In genomic region chr15:42920281-42921048, GRCh38 we compare ENCODE assay signal across 1 cellular context.
TF ChIP-seq lines count a peak whose summit lies in the region.

Gene TTBK2 (minus strand): TSS chr15:42920778. CDS start chr15:42878617, 42,161 bp downstream.

TF ChIP-seq in K562, 482 proteins besides CTCF, POLR2A, EP300 and RAD21 (continued from another document and continues in another):
- TF ChIP-seq SIN3A (IDR thresholded peaks at IDR 0.05; ENCODE audit: borderline replicate concordance in 2 of 2, control insufficient read depth in 1 of 2, low read depth in 2 of 2, low read length in 2 of 2) (no peak; a peak in 1 of 4 replicates), CGGBP1 (CRISPR knock-in tag; IDR thresholded peaks at IDR 0.05) (peak; percentile 54; the same call in 1 of the 2 replicates), ELK3 (CRISPR knock-in tag; IDR thresholded peaks at IDR 0.05) (no peak), ZBTB17 (CRISPR knock-in tag; IDR thresholded peaks at IDR 0.05) (no peak), MCM5 (IDR thresholded peaks at IDR 0.05; ENCODE audit: low read depth) (no peak), ZNF384 (IDR thresholded peaks at IDR 0.05; ENCODE audit: low read depth, low read length) (no peak), POLR3G (IDR thresholded peaks at IDR 0.05; ENCODE audit: extremely low read depth, insufficient read length, insufficient replicate concordance) (no peak), SRSF9 (IDR thresholded peaks at IDR 0.05; ENCODE audit: borderline replicate concordance, low read depth, low read length) (no peak), NCOA1 (IDR thresholded peaks at IDR 0.05; ENCODE audit: low read depth) (no peak), ZNF175 (CRISPR knock-in tag; IDR thresholded peaks at IDR 0.05; ENCODE audit: low read depth) (no peak), SMAD1 (IDR thresholded peaks at IDR 0.05; ENCODE audit: low read depth, low read length, partially characterized antibody) (no peak), CAMTA2 (CRISPR knock-in tag; conservative IDR thresholded peaks at IDR 0.05) (no peak), CREBBP (IDR thresholded peaks at IDR 0.05; ENCODE audit: low read depth, low read length) (no peak), ZNF121 (CRISPR knock-in tag; conservative IDR thresholded peaks at IDR 0.05) (no peak), CREB3L1 (IDR thresholded peaks at IDR 0.05; ENCODE audit: borderline replicate concordance, low read depth) (0 out of 2 replicates have a peak, but pooled peaks have one; percentile 48), PTTG1 (tag; IDR thresholded peaks at IDR 0.05; ENCODE audit: low read depth) (no peak), ZBTB7A (IDR thresholded peaks at IDR 0.05; ENCODE audit: borderline replicate concordance, control insufficient read depth, low read depth, low read length) (peak; percentile 69; the same call in 1 of the 2 replicates), KLF10 (CRISPR knock-in tag; IDR thresholded peaks at IDR 0.05) (no peak), U2AF2 (optimal IDR thresholded peaks at IDR 0.05; ENCODE audit: low read depth, low read length) (no peak), MTA1 (IDR thresholded peaks at IDR 0.05; ENCODE audit: borderline replicate concordance) (no peak), HNRNPH1 (optimal IDR thresholded peaks at IDR 0.05; ENCODE audit: low read depth, low read length) (no peak), MEIS2 (IDR thresholded peaks at IDR 0.05; ENCODE audit: partially characterized antibody) (peak; percentile 81), HEY1 (CRISPR knock-in tag; IDR thresholded peaks at IDR 0.05; ENCODE audit: borderline replicate concordance) (no peak), E2F4 (CRISPR knock-in tag; IDR thresholded peaks at IDR 0.05; ENCODE audit: low read depth) (no peak), EP400 (IDR thresholded peaks at IDR 0.05) (peak; percentile 35; the same call in 1 of the 2 replicates), YY1 (IDR thresholded peaks at IDR 0.05; ENCODE audit: borderline replicate concordance in 1 of 3, control insufficient read depth in 1 of 3, extremely low read depth in 1 of 3, insufficient read depth in 3 of 3, insufficient read length in 1 of 3, insufficient replicate concordance in 2 of 3, low read depth in 1 of 3, low read length in 2 of 3) (peak in 1 of 3 experiments; percentile 46), GTF2F1 (IDR thresholded peaks at IDR 0.05; ENCODE audit: low read depth, low read length) (no peak), CHD7 (IDR thresholded peaks at IDR 0.05; ENCODE audit: low read depth, low read length) (no peak)
- TF ChIP-seq, protein P1, sequence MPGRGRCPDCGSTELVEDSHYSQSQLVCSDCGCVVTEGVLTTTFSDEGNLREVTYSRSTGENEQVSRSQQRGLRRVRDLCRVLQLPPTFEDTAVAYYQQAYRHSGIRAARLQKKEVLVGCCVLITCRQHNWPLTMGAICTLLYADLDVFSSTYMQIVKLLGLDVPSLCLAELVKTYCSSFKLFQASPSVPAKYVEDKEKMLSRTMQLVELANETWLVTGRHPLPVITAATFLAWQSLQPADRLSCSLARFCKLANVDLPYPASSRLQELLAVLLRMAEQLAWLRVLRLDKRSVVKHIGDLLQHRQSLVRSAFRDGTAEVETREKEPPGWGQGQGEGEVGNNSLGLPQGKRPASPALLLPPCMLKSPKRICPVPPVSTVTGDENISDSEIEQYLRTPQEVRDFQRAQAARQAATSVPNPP (IDR thresholded peaks at IDR 0.05; ENCODE audit: borderline replicate concordance, insufficient read depth, insufficient read length) = no peak
- TF ChIP-seq, protein P2, sequence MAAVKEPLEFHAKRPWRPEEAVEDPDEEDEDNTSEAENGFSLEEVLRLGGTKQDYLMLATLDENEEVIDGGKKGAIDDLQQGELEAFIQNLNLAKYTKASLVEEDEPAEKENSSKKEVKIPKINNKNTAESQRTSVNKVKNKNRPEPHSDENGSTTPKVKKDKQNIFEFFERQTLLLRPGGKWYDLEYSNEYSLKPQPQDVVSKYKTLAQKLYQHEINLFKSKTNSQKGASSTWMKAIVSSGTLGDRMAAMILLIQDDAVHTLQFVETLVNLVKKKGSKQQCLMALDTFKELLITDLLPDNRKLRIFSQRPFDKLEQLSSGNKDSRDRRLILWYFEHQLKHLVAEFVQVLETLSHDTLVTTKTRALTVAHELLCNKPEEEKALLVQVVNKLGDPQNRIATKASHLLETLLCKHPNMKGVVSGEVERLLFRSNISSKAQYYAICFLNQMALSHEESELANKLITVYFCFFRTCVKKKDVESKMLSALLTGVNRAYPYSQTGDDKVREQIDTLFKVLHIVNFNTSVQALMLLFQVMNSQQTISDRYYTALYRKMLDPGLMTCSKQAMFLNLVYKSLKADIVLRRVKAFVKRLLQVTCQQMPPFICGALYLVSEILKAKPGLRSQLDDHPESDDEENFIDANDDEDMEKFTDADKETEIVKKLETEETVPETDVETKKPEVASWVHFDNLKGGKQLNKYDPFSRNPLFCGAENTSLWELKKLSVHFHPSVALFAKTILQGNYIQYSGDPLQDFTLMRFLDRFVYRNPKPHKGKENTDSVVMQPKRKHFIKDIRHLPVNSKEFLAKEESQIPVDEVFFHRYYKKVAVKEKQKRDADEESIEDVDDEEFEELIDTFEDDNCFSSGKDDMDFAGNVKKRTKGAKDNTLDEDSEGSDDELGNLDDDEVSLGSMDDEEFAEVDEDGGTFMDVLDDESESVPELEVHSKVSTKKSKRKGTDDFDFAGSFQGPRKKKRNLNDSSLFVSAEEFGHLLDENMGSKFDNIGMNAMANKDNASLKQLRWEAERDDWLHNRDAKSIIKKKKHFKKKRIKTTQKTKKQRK (IDR thresholded peaks at IDR 0.05; ENCODE audit: borderline replicate concordance, low read depth, low read length) = no peak
- TF ChIP-seq, protein P3, sequence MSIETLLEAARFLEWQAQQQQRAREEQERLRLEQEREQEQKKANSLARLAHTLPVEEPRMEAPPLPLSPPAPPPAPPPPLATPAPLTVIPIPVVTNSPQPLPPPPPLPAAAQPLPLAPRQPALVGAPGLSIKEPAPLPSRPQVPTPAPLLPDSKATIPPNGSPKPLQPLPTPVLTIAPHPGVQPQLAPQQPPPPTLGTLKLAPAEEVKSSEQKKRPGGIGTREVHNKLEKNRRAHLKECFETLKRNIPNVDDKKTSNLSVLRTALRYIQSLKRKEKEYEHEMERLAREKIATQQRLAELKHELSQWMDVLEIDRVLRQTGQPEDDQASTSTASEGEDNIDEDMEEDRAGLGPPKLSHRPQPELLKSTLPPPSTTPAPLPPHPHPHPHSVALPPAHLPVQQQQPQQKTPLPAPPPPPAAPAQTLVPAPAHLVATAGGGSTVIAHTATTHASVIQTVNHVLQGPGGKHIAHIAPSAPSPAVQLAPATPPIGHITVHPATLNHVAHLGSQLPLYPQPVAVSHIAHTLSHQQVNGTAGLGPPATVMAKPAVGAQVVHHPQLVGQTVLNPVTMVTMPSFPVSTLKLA (conservative IDR thresholded peaks at IDR 0.05) = peak; percentile 32 to 84; a peak in 2 of 4 replicates
